10 cellular contexts compared by ENCODE assay signal in the genomic region with DNA sequence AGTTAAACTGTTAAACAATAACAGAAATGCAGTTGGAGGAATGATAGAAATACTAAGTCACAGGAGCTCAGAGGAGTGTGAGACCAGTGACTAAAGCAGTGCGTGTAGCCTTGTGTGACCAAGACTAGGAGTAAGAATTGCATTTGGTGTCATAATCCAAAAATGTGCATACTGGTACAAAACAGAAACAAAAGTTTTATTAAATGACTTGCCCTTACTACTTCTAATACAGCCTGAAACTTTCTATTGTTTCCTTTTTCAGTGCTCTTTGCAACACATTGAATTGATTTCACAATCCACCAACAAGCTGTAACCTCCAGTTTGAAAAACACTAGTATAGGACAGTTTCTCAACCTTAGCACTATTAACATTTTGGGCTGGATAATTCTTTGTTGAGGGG. TPM values are rescaled to one million over a fixed set of nuclear protein-coding genes. Genes with fewer than 3 reads are reported as not detected.
DNase-seq lines count a peak whose midpoint lies in the region; ATAC-seq, FAIRE-seq and TF ChIP-seq lines count a peak whose summit lies in the region.
"Had no signal": no experiment of that assay in that cellular context is flagged by ENCODE, and none has a peak within 500 bp of the region (broad histone marks: within the 10 kb centered on the region; RNA-seq: fewer than 3 reads in every experiment).

No MANE protein-coding gene starts in this region.

- peaks cover 53% of the 10 kb centered on the region for H3K4me1 ChIP-seq in adipocyte (ENCODE audit: control insufficient read depth, insufficient read depth, low read length)
- peaks cover 38% of the 10 kb centered on the region for H3K4me1 ChIP-seq in HepG2 (ENCODE audit: insufficient read depth, low read length)
- peaks cover 10% of the 10 kb centered on the region for H3K4me1 ChIP-seq in neural progenitor cell

- H4K20me1 ChIP-seq in HepG2 (ENCODE audit: insufficient read depth, low read length): peaks cover 14% of the 10 kb centered on the region; the same call in 1 of the 2 replicates
- H4K20me1 ChIP-seq in neural progenitor cell (ENCODE audit: low read depth): peaks cover 19% of the 10 kb centered on the region

- ATAC-seq in HG02870 (IDR thresholded peaks at IDR 0.05; ENCODE audit: unreplicated experiment) (peak; percentile 48), HepG2 (no peak), GM18520 (IDR thresholded peaks at IDR 0.05; ENCODE audit: unreplicated experiment) (no peak), GM18868 (IDR thresholded peaks at IDR 0.05; ENCODE audit: unreplicated experiment) (no peak)

- TF ChIP-seq RAD21 in HepG2 (CRISPR knock-in tag; IDR thresholded peaks at IDR 0.05): no peak

- peaks cover 41% of the 10 kb centered on the region for H3K36me3 ChIP-seq in adipocyte (ENCODE audit: control insufficient read depth, insufficient read depth, low read length, severe bottlenecking)
- peaks cover 7 to 49% of the 10 kb centered on the region in 2 experiments for H3K36me3 ChIP-seq in HepG2 (replicated peaks in 1 of 2; ENCODE audit: control insufficient read depth in 1 of 2, insufficient read depth in 2 of 2, low read length in 2 of 2)
- no peaks in the 10 kb centered on the region for H3K36me3 ChIP-seq in neural progenitor cell

- intact Hi-C loops in HepG2 (cut with micrococcal nuclease; ENCODE audit: unreplicated experiment): no loop called here

- H3K79me2 ChIP-seq in HepG2 (ENCODE audit: insufficient read depth, low read length) (peaks cover 45% of the 10 kb centered on the region), neural progenitor cell (ENCODE audit: low read depth) (peaks cover 40% of the 10 kb centered on the region)

- CTCF ChIA-PET in HepG2 (lab: Yijun Ruan, JAX; ENCODE audit: low intra/inter-chr PET ratio, low total read pairs): no interaction called here

- FAIRE-seq in HepG2 (lab: Jason Lieb, UNC): no peak

- no TSS peak for BruUV-seq in HepG2 (replicated peaks; lab: Mats Ljungman, UMichigan)

- H3K9me3 ChIP-seq in adipocyte (ENCODE audit: control insufficient read depth, low read length): no peaks in the 10 kb centered on the region
- no peaks in the 10 kb centered on the region for H3K9me3 ChIP-seq in HepG2 (ENCODE audit: low read length)
- no peaks in the 10 kb centered on the region for H3K9me3 ChIP-seq in neural progenitor cell (ENCODE audit: low read depth)

- DNase-seq in AG08396 (ENCODE audit: low spot score) (peak; percentile 20), adipocyte (ENCODE audit: low read depth) (peak; percentile 78), HepG2 (ENCODE audit: low spot score) (no peak), NCI-H774 (lab: John Stamatoyannopoulos, UW) (no peak), neural progenitor cell (ENCODE audit: low spot score) (no peak)
- DNase-seq: cortex of kidney, NCI-H446 had no signal

- in situ Hi-C loops in HepG2 (cut with HindIII; ENCODE audit: extremely low pct_ligation_motif_present, low pct_unique_long_range_greater_than_20kb): no loop called here

- H3K4me2 ChIP-seq in HepG2 (ENCODE audit: low read depth, low read length) (no peak overlapping the region), neural progenitor cell (no peak overlapping the region)

- WGBS in HepG2 (ENCODE audit: low lambda C conversion rate): 92% methylated on average over 1 of the region's 1 CpG

- H3F3A ChIP-seq in neural progenitor cell (ENCODE audit: low read depth): no peaks in the 10 kb centered on the region

- no peak overlapping the region for H3K27ac Mint-ChIP-seq in neural progenitor cell

- H3K27ac ChIP-seq in HepG2 (ENCODE audit: extremely low read length, insufficient read depth, low read length) (peak overlapping the region; percentile 21), neural progenitor cell (no peak overlapping the region)

- no peak overlapping the region for H3K4me3 Mint-ChIP-seq in neural progenitor cell

- H3K9ac ChIP-seq in adipocyte (ENCODE audit: low read length) (peak overlapping the region; percentile 79), HepG2 (ENCODE audit: insufficient read depth, low read depth, low read length) (no peak overlapping the region), neural progenitor cell (no peak overlapping the region)

- TF ChIP-seq EP300 in HepG2 (IDR thresholded peaks at IDR 0.05; ENCODE audit: low read depth in 2 of 2, low read length in 2 of 2) (no peak), HepG2 (CRISPR knock-in tag; IDR thresholded peaks at IDR 0.05; ENCODE audit: borderline replicate concordance) (no peak)

- no peak for TF ChIP-seq POLR2A in HepG2 (IDR thresholded peaks at IDR 0.05; ENCODE audit: insufficient read depth in 1 of 2, low read depth in 2 of 2, low read length in 2 of 2)

- H2AFZ ChIP-seq in HepG2 (ENCODE audit: low read length): no peak overlapping the region
- no peak overlapping the region for H2AFZ ChIP-seq in neural progenitor cell (replicated peaks)

- TF ChIP-seq CTCF in HepG2 (CRISPR knock-in tag; IDR thresholded peaks at IDR 0.05) (no peak), neural progenitor cell (IDR thresholded peaks at IDR 0.05) (no peak)

- H3K36me3 Mint-ChIP-seq in neural progenitor cell: peaks cover 12% of the 10 kb centered on the region

- POLR2A ChIA-PET in HepG2 (lab: Yijun Ruan, JAX): interaction anchor here (1.2 kb wide), 2 partner anchors 17 to 20 kb away, joined by 4 to 5 read pairs; a partner anchor contains a TSS

- H3K27me3 ChIP-seq in adipocyte (replicated peaks; ENCODE audit: control insufficient read depth, insufficient read depth, low read length) (no peaks in the 10 kb centered on the region), HepG2 (ENCODE audit: control insufficient read depth in 1 of 2, insufficient read depth in 2 of 2, low read length in 2 of 2) (no peaks in the 10 kb centered on the region), neural progenitor cell (no peaks in the 10 kb centered on the region)

- peaks cover 4% of the 10 kb centered on the region for H3K4me1 Mint-ChIP-seq in neural progenitor cell

- H3K4me3 ChIP-seq in adipocyte (ENCODE audit: low read length): peak overlapping the region; percentile 54
- no peak overlapping the region for H3K4me3 ChIP-seq in HepG2 (replicated peaks in 1 of 3; ENCODE audit: insufficient read depth in 1 of 3, low read depth in 2 of 3, low read length in 3 of 3)
- H3K4me3 ChIP-seq in neural progenitor cell: no peak overlapping the region

- H3K9me3 Mint-ChIP-seq in neural progenitor cell: no peaks in the 10 kb centered on the region

- H3K27me3 Mint-ChIP-seq in neural progenitor cell (ENCODE audit: insufficient read depth, low read depth): peaks cover 2% of the 10 kb centered on the region

RNA-seq across cellular contexts. Expression of a gene that starts 17.1 kb away (rescaled TPM):
- total RNA-seq in HepG2 (2016; rRNA removed; fragmentation: Illumina TruSeq; extraction: Trizol): 29.3 and 58.2 TPM in 2 replicates
- 12.4 and 14.5 TPM in 2 replicates for total RNA-seq in HepG2 (2016; cell fraction: cytosol; rRNA removed; fragmentation: Illumina TruSeq; extraction: Trizol; ENCODE audit: low read depth)
- 28.7 and 54.5 TPM in 2 replicates for total RNA-seq in HepG2 (2016; cell fraction: insoluble cytoplasmic fraction; rRNA removed; fragmentation: Illumina TruSeq; extraction: Trizol)
- 20.0 and 22.0 TPM in 2 replicates for total RNA-seq in HepG2 (2016; cell fraction: membrane; rRNA removed; fragmentation: Illumina TruSeq; extraction: Trizol)
- total RNA-seq in HepG2 (2016; cell fraction: nucleus; rRNA removed; fragmentation: Illumina TruSeq; extraction: Trizol): 37.1 and 41.6 TPM in 2 replicates
- 60.1 and 63.5 TPM in 2 replicates for polyA plus RNA-seq in HepG2 (2011; rRNA removed)
- polyA plus RNA-seq in HepG2 (2011; cell fraction: cytosol; rRNA removed): 48.1 and 49.3 TPM in 2 replicates
- 116 and 118 TPM in 2 replicates for polyA plus RNA-seq in HepG2 (2011; cell fraction: nucleus; rRNA removed)
- polyA plus RNA-seq in HepG2 (2012): 46.7 and 52.1 TPM in 2 replicates
- polyA plus RNA-seq in HepG2 (2016; cell fraction: cytosol; fragmentation: Illumina TruSeq; extraction: Trizol; ENCODE audit: low read depth): 14.2 and 16.4 TPM in 2 replicates
- 117 and 119 TPM in 2 replicates for polyA plus RNA-seq in HepG2 (2016; cell fraction: insoluble cytoplasmic fraction; fragmentation: Illumina TruSeq; extraction: Trizol; ENCODE audit: low read depth)
- 22.7 and 27.4 TPM in 2 replicates for polyA plus RNA-seq in HepG2 (2016; cell fraction: membrane; fragmentation: Illumina TruSeq; extraction: Trizol; ENCODE audit: low read depth)
- polyA plus RNA-seq in HepG2 (2016; cell fraction: nucleus; fragmentation: Illumina TruSeq; extraction: Trizol; ENCODE audit: insufficient read depth, low read depth): 118 and 124 TPM in 2 replicates
- polyA minus RNA-seq in HepG2 (2011; rRNA and poly(A)+ RNA removed; ENCODE audit: low replicate concordance): 89.7 and 117 TPM in 2 replicates
- polyA minus RNA-seq in HepG2 (2011; cell fraction: cytosol; rRNA and poly(A)+ RNA removed): 36.7 and 43.3 TPM in 2 replicates
- polyA minus RNA-seq in HepG2 (2011; cell fraction: nucleus; rRNA and poly(A)+ RNA removed): 56.4 and 70.6 TPM in 2 replicates
- total RNA-seq in neural progenitor cell (ENCODE audit: low replicate concordance): 24.0 and 31.3 TPM in 2 replicates

RNA-seq across cellular contexts. Expression of a gene that starts 19.3 kb away (rescaled TPM):
- total RNA-seq in HepG2 (2016; rRNA removed; fragmentation: Illumina TruSeq; extraction: Trizol): 100 and 114 TPM in 2 replicates
- total RNA-seq in HepG2 (2016; cell fraction: cytosol; rRNA removed; fragmentation: Illumina TruSeq; extraction: Trizol; ENCODE audit: low read depth): 117 and 120 TPM in 2 replicates
- 104 and 128 TPM in 2 replicates for total RNA-seq in HepG2 (2016; cell fraction: insoluble cytoplasmic fraction; rRNA removed; fragmentation: Illumina TruSeq; extraction: Trizol)
- 188 and 189 TPM in 2 replicates for total RNA-seq in HepG2 (2016; cell fraction: membrane; rRNA removed; fragmentation: Illumina TruSeq; extraction: Trizol)
- 45.9 and 47.2 TPM in 2 replicates for total RNA-seq in HepG2 (2016; cell fraction: nucleus; rRNA removed; fragmentation: Illumina TruSeq; extraction: Trizol)
- 60.7 and 83.0 TPM in 2 replicates for polyA plus RNA-seq in HepG2 (2011; rRNA removed)
- 47.8 and 57.9 TPM in 2 replicates for polyA plus RNA-seq in HepG2 (2011; cell fraction: cytosol; rRNA removed)
- polyA plus RNA-seq in HepG2 (2011; cell fraction: nucleus; rRNA removed): 10.1 and 17.2 TPM in 2 replicates
- polyA plus RNA-seq in HepG2 (2012): 66.7 and 86.2 TPM in 2 replicates
- 136 and 156 TPM in 2 replicates for polyA plus RNA-seq in HepG2 (2016; cell fraction: cytosol; fragmentation: Illumina TruSeq; extraction: Trizol; ENCODE audit: low read depth)
- 144 and 157 TPM in 2 replicates for polyA plus RNA-seq in HepG2 (2016; cell fraction: insoluble cytoplasmic fraction; fragmentation: Illumina TruSeq; extraction: Trizol; ENCODE audit: low read depth)
- polyA plus RNA-seq in HepG2 (2016; cell fraction: membrane; fragmentation: Illumina TruSeq; extraction: Trizol; ENCODE audit: low read depth): 185 and 196 TPM in 2 replicates
- 78.4 and 88.1 TPM in 2 replicates for polyA plus RNA-seq in HepG2 (2016; cell fraction: nucleus; fragmentation: Illumina TruSeq; extraction: Trizol; ENCODE audit: insufficient read depth, low read depth)
- polyA minus RNA-seq in HepG2 (2011; rRNA and poly(A)+ RNA removed; ENCODE audit: low replicate concordance): 5.8 and 12.6 TPM in 2 replicates
- polyA minus RNA-seq in HepG2 (2011; cell fraction: cytosol; rRNA and poly(A)+ RNA removed): 13.1 and 13.5 TPM in 2 replicates
- 11.3 and 13.7 TPM in 2 replicates for polyA minus RNA-seq in HepG2 (2011; cell fraction: nucleus; rRNA and poly(A)+ RNA removed)
- total RNA-seq in neural progenitor cell (ENCODE audit: low replicate concordance): 114 and 210 TPM in 2 replicates

RNA-seq across cellular contexts. Expression of a gene that starts 38.6 kb away (rescaled TPM):
- total RNA-seq in HepG2 (2016; rRNA removed; fragmentation: Illumina TruSeq; extraction: Trizol) (3.1 and 5.5 TPM in 2 replicates), neural progenitor cell (ENCODE audit: low replicate concordance) (4.0 and 6.4 TPM in 2 replicates)
- total RNA-seq in HepG2 (2016; cell fraction: cytosol; rRNA removed; fragmentation: Illumina TruSeq; extraction: Trizol; ENCODE audit: low read depth): 1.2 TPM in 2 replicates
- 3.8 and 4.8 TPM in 2 replicates for total RNA-seq in HepG2 (2016; cell fraction: insoluble cytoplasmic fraction; rRNA removed; fragmentation: Illumina TruSeq; extraction: Trizol)
- total RNA-seq in HepG2 (2016; cell fraction: membrane; rRNA removed; fragmentation: Illumina TruSeq; extraction: Trizol): 1.7 and 2.0 TPM in 2 replicates
- total RNA-seq in HepG2 (2016; cell fraction: nucleus; rRNA removed; fragmentation: Illumina TruSeq; extraction: Trizol): 5.3 and 5.7 TPM in 2 replicates
- 2.3 and 2.4 TPM in 2 replicates for polyA plus RNA-seq in HepG2 (2011; rRNA removed)
- 1.00 and 1.3 TPM in 2 replicates for polyA plus RNA-seq in HepG2 (2011; cell fraction: cytosol; rRNA removed)
- 10.3 and 12.4 TPM in 2 replicates for polyA plus RNA-seq in HepG2 (2011; cell fraction: nucleus; rRNA removed)
- 2.3 and 2.6 TPM in 2 replicates for polyA plus RNA-seq in HepG2 (2012)
- polyA plus RNA-seq in HepG2 (2016; cell fraction: cytosol; fragmentation: Illumina TruSeq; extraction: Trizol; ENCODE audit: low read depth): 1.4 TPM in 2 replicates
- polyA plus RNA-seq in HepG2 (2016; cell fraction: insoluble cytoplasmic fraction; fragmentation: Illumina TruSeq; extraction: Trizol; ENCODE audit: low read depth): 3.3 and 4.2 TPM in 2 replicates
- polyA plus RNA-seq in HepG2 (2016; cell fraction: membrane; fragmentation: Illumina TruSeq; extraction: Trizol; ENCODE audit: low read depth): 1.9 and 2.2 TPM in 2 replicates
- polyA plus RNA-seq in HepG2 (2016; cell fraction: nucleus; fragmentation: Illumina TruSeq; extraction: Trizol; ENCODE audit: insufficient read depth, low read depth): 11.9 and 12.0 TPM in 2 replicates
- 0.68 and 5.4 TPM in 2 replicates for polyA minus RNA-seq in HepG2 (2011; rRNA and poly(A)+ RNA removed; ENCODE audit: low replicate concordance)
- 0.40 and 1.1 TPM in 2 replicates for polyA minus RNA-seq in HepG2 (2011; cell fraction: cytosol; rRNA and poly(A)+ RNA removed)
- 7.0 TPM in 2 replicates for polyA minus RNA-seq in HepG2 (2011; cell fraction: nucleus; rRNA and poly(A)+ RNA removed)

RNA-seq across cellular contexts. Expression of a gene that starts 49.9 kb away (rescaled TPM):
- total RNA-seq in HepG2 (2016; rRNA removed; fragmentation: Illumina TruSeq; extraction: Trizol) (476 and 882 TPM in 2 replicates), neural progenitor cell (ENCODE audit: low replicate concordance) (109 and 137 TPM in 2 replicates)
- 310 and 329 TPM in 2 replicates for total RNA-seq in HepG2 (2016; cell fraction: cytosol; rRNA removed; fragmentation: Illumina TruSeq; extraction: Trizol; ENCODE audit: low read depth)
- total RNA-seq in HepG2 (2016; cell fraction: insoluble cytoplasmic fraction; rRNA removed; fragmentation: Illumina TruSeq; extraction: Trizol): 469 and 893 TPM in 2 replicates
- 263 and 284 TPM in 2 replicates for total RNA-seq in HepG2 (2016; cell fraction: membrane; rRNA removed; fragmentation: Illumina TruSeq; extraction: Trizol)
- total RNA-seq in HepG2 (2016; cell fraction: nucleus; rRNA removed; fragmentation: Illumina TruSeq; extraction: Trizol): 653 and 716 TPM in 2 replicates
- 720 and 780 TPM in 2 replicates for polyA plus RNA-seq in HepG2 (2011; rRNA removed)
- polyA plus RNA-seq in HepG2 (2011; cell fraction: cytosol; rRNA removed): 860 and 980 TPM in 2 replicates
- polyA plus RNA-seq in HepG2 (2011; cell fraction: nucleus; rRNA removed): 242 and 249 TPM in 2 replicates
- polyA plus RNA-seq in HepG2 (2012): 536 and 675 TPM in 2 replicates
- polyA plus RNA-seq in HepG2 (2016; cell fraction: cytosol; fragmentation: Illumina TruSeq; extraction: Trizol; ENCODE audit: low read depth): 356 and 376 TPM in 2 replicates
- polyA plus RNA-seq in HepG2 (2016; cell fraction: insoluble cytoplasmic fraction; fragmentation: Illumina TruSeq; extraction: Trizol; ENCODE audit: low read depth): 548 and 588 TPM in 2 replicates
- polyA plus RNA-seq in HepG2 (2016; cell fraction: membrane; fragmentation: Illumina TruSeq; extraction: Trizol; ENCODE audit: low read depth): 269 and 288 TPM in 2 replicates
- polyA plus RNA-seq in HepG2 (2016; cell fraction: nucleus; fragmentation: Illumina TruSeq; extraction: Trizol; ENCODE audit: insufficient read depth, low read depth): 1,346 and 1,446 TPM in 2 replicates
- 378 and 425 TPM in 2 replicates for polyA minus RNA-seq in HepG2 (2011; rRNA and poly(A)+ RNA removed; ENCODE audit: low replicate concordance)
- polyA minus RNA-seq in HepG2 (2011; cell fraction: cytosol; rRNA and poly(A)+ RNA removed): 221 and 246 TPM in 2 replicates
- polyA minus RNA-seq in HepG2 (2011; cell fraction: nucleus; rRNA and poly(A)+ RNA removed): 88.7 and 104 TPM in 2 replicates

Comparison
In these comparisons a context has a peak if more than half of its experiments do, and no peak if none do; other contexts are left out.
1. DNase-seq: peak in AG08396 (single experiment) and adipocyte (single experiment); none in HepG2 (single experiment), NCI-H774 (single experiment) and neural progenitor cell (single experiment).